19 cellular contexts compared by ENCODE assay signal in genomic region chr14:87434011-87434410, GRCh38.
DNase-seq lines count a peak whose midpoint lies in the region; ATAC-seq and TF ChIP-seq lines count a peak whose summit lies in the region.
"Had no signal": no experiment of that assay in that cellular context is flagged by ENCODE, and none has a peak within 500 bp of the region (broad histone marks: within the 10 kb centered on the region; RNA-seq: fewer than 3 reads in every experiment).

No MANE protein-coding gene starts in this region.

- H3K4me1 Mint-ChIP-seq in endodermal cell: peaks cover 37% of the 10 kb centered on the region
- no peaks in the 10 kb centered on the region for H3K4me1 Mint-ChIP-seq in stimulated activated effector memory CD8-positive, alpha-beta T cell treated with anti-CD3 and anti-CD28 coated beads, Interleukin-12 subunit alpha, Interleukin-12 subunit beta, amount 100 ng/mL, for 72 hours
- H3K4me1 Mint-ChIP-seq: B cell, IgD-negative memory B cell had no signal

- peak overlapping the region; percentile 1 for H3K4me3 Mint-ChIP-seq in endodermal cell
- H3K4me3 Mint-ChIP-seq in stimulated activated effector memory CD8-positive, alpha-beta T cell treated with anti-CD3 and anti-CD28 coated beads, Interleukin-12 subunit alpha, Interleukin-12 subunit beta, amount 100 ng/mL, for 72 hours: no peak overlapping the region
- H3K4me3 Mint-ChIP-seq: B cell; CD8-positive, alpha-beta T cell; HFFc6; IgD-negative memory B cell had no signal

- H3K9me3 ChIP-seq in endodermal cell (ENCODE audit: control insufficient read depth, low read length) (peaks cover 41% of the 10 kb centered on the region), mucosa of descending colon (peaks cover 42% of the 10 kb centered on the region)
- H3K9me3 ChIP-seq: BLaER1 treated with 17β-estradiol and CSF1 and Interleukin-3, amounts not matched to agents 10 nM and 100 nM had no signal

- TF ChIP-seq CTCF in LNCaP clone FGC (IDR thresholded peaks at IDR 0.05; ENCODE audit: control insufficient read depth, extremely low read depth, insufficient read depth) (no peak), endodermal cell (conservative IDR thresholded peaks at IDR 0.05) (no peak), mucosa of descending colon (IDR thresholded peaks at IDR 0.05) (no peak)

- DNase-seq in DMS53 (lab: John Stamatoyannopoulos, UW): peak; percentile 31
- peak; percentile 82 for DNase-seq in LNCaP clone FGC (ENCODE audit: low read depth)
- no peak for DNase-seq in endodermal cell
- peak; percentile 8 for DNase-seq in kidney tubule cell (ENCODE audit: low spot score)
- no peak for DNase-seq in NCI-H345 (lab: John Stamatoyannopoulos, UW)
- no peak for DNase-seq in mucosa of descending colon
- DNase-seq in stimulated activated effector memory CD8-positive, alpha-beta T cell treated with anti-CD3 and anti-CD28 coated beads, Interleukin-12 subunit alpha, Interleukin-12 subunit beta, amount 100 ng/mL, for 72 hours (ENCODE audit: low spot score in 2 of 2): no peak
- DNase-seq: CD8-positive, alpha-beta T cell; DMS 273 treated with DMSO at 0.1 percent for 48 hours; DMS79; GDM1; GOT3; H7; HFFc6 had no signal

- H3K27me3 ChIP-seq in endodermal cell (ENCODE audit: control insufficient read depth, insufficient read depth, low read length, poor library complexity, severe bottlenecking): no peaks in the 10 kb centered on the region
- H3K27me3 ChIP-seq: BLaER1 treated with 17β-estradiol and CSF1 and Interleukin-3, amounts not matched to agents 10 nM and 100 nM had no signal

- H3K36me3 ChIP-seq in endodermal cell (ENCODE audit: control insufficient read depth, insufficient read depth, low read length) (peaks cover 7% of the 10 kb centered on the region), mucosa of descending colon (ENCODE audit: low read depth) (no peaks in the 10 kb centered on the region)
- H3K36me3 ChIP-seq: BLaER1 treated with 17β-estradiol and CSF1 and Interleukin-3, amounts not matched to agents 10 nM and 100 nM had no signal

- H3K36me3 Mint-ChIP-seq in endodermal cell (ENCODE audit: low read depth): peaks cover 21% of the 10 kb centered on the region
- no peaks in the 10 kb centered on the region for H3K36me3 Mint-ChIP-seq in stimulated activated effector memory CD8-positive, alpha-beta T cell treated with anti-CD3 and anti-CD28 coated beads, Interleukin-12 subunit alpha, Interleukin-12 subunit beta, amount 100 ng/mL, for 72 hours
- H3K36me3 Mint-ChIP-seq: CD8-positive, alpha-beta T cell had no signal

- no peak overlapping the region for H3K27ac ChIP-seq in endodermal cell (ENCODE audit: low read depth, low read length)
- H3K27ac ChIP-seq: BLaER1 treated with 17β-estradiol and CSF1 and Interleukin-3, amounts not matched to agents 10 nM and 100 nM had no signal

- peaks cover 7% of the 10 kb centered on the region for H3K4me1 ChIP-seq in endodermal cell (ENCODE audit: control insufficient read depth, insufficient read depth, low read length)
- no peaks in the 10 kb centered on the region for H3K4me1 ChIP-seq in mucosa of descending colon (ENCODE audit: low read depth)

- H3K27ac Mint-ChIP-seq in endodermal cell: peak overlapping the region; percentile 49
- H3K27ac Mint-ChIP-seq in stimulated activated effector memory CD8-positive, alpha-beta T cell treated with anti-CD3 and anti-CD28 coated beads, Interleukin-12 subunit alpha, Interleukin-12 subunit beta, amount 100 ng/mL, for 72 hours: no peak overlapping the region
- H3K27ac Mint-ChIP-seq: B cell; CD8-positive, alpha-beta T cell; HFFc6; IgD-negative memory B cell had no signal

- intact Hi-C loops in mucosa of descending colon (cut with DNase I, micrococcal nuclease): no loop called here

- H3K27me3 Mint-ChIP-seq in endodermal cell (ENCODE audit: insufficient read depth): no peaks in the 10 kb centered on the region
- H3K27me3 Mint-ChIP-seq: B cell, IgD-negative memory B cell had no signal

- ATAC-seq in mucosa of descending colon: no peak
- no peak for ATAC-seq in stimulated activated effector memory CD8-positive, alpha-beta T cell treated with anti-CD3 and anti-CD28 coated beads, Interleukin-12 subunit alpha, Interleukin-12 subunit beta, amount 100 ng/mL, for 72 hours
- ATAC-seq: CD8-positive, alpha-beta T cell; HCT116; HepG2 had no signal

- H3K9ac ChIP-seq in endodermal cell (ENCODE audit: extremely low read depth, low read length, poor library complexity, severe bottlenecking): no peak overlapping the region
- H3K9ac ChIP-seq: BLaER1 treated with 17β-estradiol and CSF1 and Interleukin-3, amounts not matched to agents 10 nM and 100 nM had no signal

- H3K4me3 ChIP-seq in LNCaP clone FGC (ENCODE audit: low read depth, low read length) (no peak overlapping the region), endodermal cell (ENCODE audit: low read length) (peak overlapping the region; percentile 13), mucosa of descending colon (no peak overlapping the region)
- H3K4me3 ChIP-seq: BLaER1 treated with 17β-estradiol and CSF1 and Interleukin-3, amounts not matched to agents 10 nM and 100 nM had no signal

- 60% methylated on average over 1 of the region's 1 CpG; no CpG with 5 or more reads in 1 of the 2 experiments for WGBS in endodermal cell (ENCODE audit: insufficient coverage in 1 of 2, insufficient read length in 1 of 2), 2 experiments

- H3K9me3 Mint-ChIP-seq in endodermal cell: peaks cover 25% of the 10 kb centered on the region
- peaks cover 5% of the 10 kb centered on the region for H3K9me3 Mint-ChIP-seq in stimulated activated effector memory CD8-positive, alpha-beta T cell treated with anti-CD3 and anti-CD28 coated beads, Interleukin-12 subunit alpha, Interleukin-12 subunit beta, amount 100 ng/mL, for 72 hours

Comparison
In these comparisons a context has a peak if more than half of its experiments do, and no peak if none do; other contexts are left out.
1. DNase-seq: peak in DMS53 (single experiment), LNCaP clone FGC (single experiment) and kidney tubule cell (single experiment); none in endodermal cell (single experiment), NCI-H345 (single experiment), mucosa of descending colon (0 of 3) and stimulated activated effector memory CD8-positive, alpha-beta T cell treated with anti-CD3 and anti-CD28 coated beads, Interleukin-12 subunit alpha, Interleukin-12 subunit beta, amount 100 ng/mL, for 72 hours (0 of 2).